ENCODE assay signal across 1 cellular context in genomic region chr2:134706587-134707329, GRCh38.
TF ChIP-seq lines count a peak whose summit lies in the region.

No MANE protein-coding gene starts in this region.

TF ChIP-seq in K562, 482 proteins besides CTCF, POLR2A, EP300 and RAD21 (continued from another document and continues in another):
- no peak for TF ChIP-seq ZBTB12 (CRISPR knock-in tag; IDR thresholded peaks at IDR 0.05)
- no peak for TF ChIP-seq ZNF445 (CRISPR knock-in tag; IDR thresholded peaks at IDR 0.05; ENCODE audit: low read depth)
- TF ChIP-seq TEAD4 (IDR thresholded peaks at IDR 0.05; ENCODE audit: low read length) = peak; percentile 83
- no peak for TF ChIP-seq TEAD4 (CRISPR knock-in tag; IDR thresholded peaks at IDR 0.05; ENCODE audit: borderline replicate concordance)
- TF ChIP-seq ESRRA (IDR thresholded peaks at IDR 0.05; ENCODE audit: borderline replicate concordance, low read depth) = peak; percentile 12; the same call in 1 of the 2 replicates
- TF ChIP-seq SIN3A (IDR thresholded peaks at IDR 0.05; ENCODE audit: borderline replicate concordance in 2 of 2, control insufficient read depth in 1 of 2, low read depth in 2 of 2, low read length in 2 of 2) = no peak
- 0 out of 2 replicates have a peak, but pooled peaks have one; percentile 4 for TF ChIP-seq KLF6 (CRISPR knock-in tag; IDR thresholded peaks at IDR 0.05; ENCODE audit: borderline replicate concordance)
- no peak for TF ChIP-seq E4F1 (CRISPR knock-in tag; IDR thresholded peaks at IDR 0.05; ENCODE audit: borderline replicate concordance)
- TF ChIP-seq ZNF407 (IDR thresholded peaks at IDR 0.05; ENCODE audit: low read depth) = no peak
- no peak for TF ChIP-seq ZFP30 (CRISPR knock-in tag; IDR thresholded peaks at IDR 0.05; ENCODE audit: borderline replicate concordance)
- TF ChIP-seq THRB (CRISPR knock-in tag; conservative IDR thresholded peaks at IDR 0.05) = 0 out of 2 replicates have a peak, but pooled peaks have one; percentile 32
- TF ChIP-seq SRSF7 (optimal IDR thresholded peaks at IDR 0.05; ENCODE audit: low read depth, low read length) = no peak
- TF ChIP-seq CEBPB (tag; IDR thresholded peaks at IDR 0.05) = no peak
- peak in 1 of 2 experiments; percentile 51; a peak in 1 of 4 replicates for TF ChIP-seq ETV6 (IDR thresholded peaks at IDR 0.05; ENCODE audit: borderline replicate concordance in 1 of 2, low read depth in 2 of 2, low read length in 1 of 2)
- no peak for TF ChIP-seq ETV6 (CRISPR knock-in tag; IDR thresholded peaks at IDR 0.05; ENCODE audit: borderline replicate concordance)
- TF ChIP-seq XRCC3 (IDR thresholded peaks at IDR 0.05) = no peak
- TF ChIP-seq CHD4 (IDR thresholded peaks at IDR 0.05; ENCODE audit: insufficient read depth, insufficient replicate concordance, low read depth, low read length, poor library complexity, severe bottlenecking) = no peak
- no peak for TF ChIP-seq ZNF583 (CRISPR knock-in tag; IDR thresholded peaks at IDR 0.05)
- no peak for TF ChIP-seq HDAC3 (IDR thresholded peaks at IDR 0.05; ENCODE audit: borderline replicate concordance, partially characterized antibody)
- TF ChIP-seq, protein P1, sequence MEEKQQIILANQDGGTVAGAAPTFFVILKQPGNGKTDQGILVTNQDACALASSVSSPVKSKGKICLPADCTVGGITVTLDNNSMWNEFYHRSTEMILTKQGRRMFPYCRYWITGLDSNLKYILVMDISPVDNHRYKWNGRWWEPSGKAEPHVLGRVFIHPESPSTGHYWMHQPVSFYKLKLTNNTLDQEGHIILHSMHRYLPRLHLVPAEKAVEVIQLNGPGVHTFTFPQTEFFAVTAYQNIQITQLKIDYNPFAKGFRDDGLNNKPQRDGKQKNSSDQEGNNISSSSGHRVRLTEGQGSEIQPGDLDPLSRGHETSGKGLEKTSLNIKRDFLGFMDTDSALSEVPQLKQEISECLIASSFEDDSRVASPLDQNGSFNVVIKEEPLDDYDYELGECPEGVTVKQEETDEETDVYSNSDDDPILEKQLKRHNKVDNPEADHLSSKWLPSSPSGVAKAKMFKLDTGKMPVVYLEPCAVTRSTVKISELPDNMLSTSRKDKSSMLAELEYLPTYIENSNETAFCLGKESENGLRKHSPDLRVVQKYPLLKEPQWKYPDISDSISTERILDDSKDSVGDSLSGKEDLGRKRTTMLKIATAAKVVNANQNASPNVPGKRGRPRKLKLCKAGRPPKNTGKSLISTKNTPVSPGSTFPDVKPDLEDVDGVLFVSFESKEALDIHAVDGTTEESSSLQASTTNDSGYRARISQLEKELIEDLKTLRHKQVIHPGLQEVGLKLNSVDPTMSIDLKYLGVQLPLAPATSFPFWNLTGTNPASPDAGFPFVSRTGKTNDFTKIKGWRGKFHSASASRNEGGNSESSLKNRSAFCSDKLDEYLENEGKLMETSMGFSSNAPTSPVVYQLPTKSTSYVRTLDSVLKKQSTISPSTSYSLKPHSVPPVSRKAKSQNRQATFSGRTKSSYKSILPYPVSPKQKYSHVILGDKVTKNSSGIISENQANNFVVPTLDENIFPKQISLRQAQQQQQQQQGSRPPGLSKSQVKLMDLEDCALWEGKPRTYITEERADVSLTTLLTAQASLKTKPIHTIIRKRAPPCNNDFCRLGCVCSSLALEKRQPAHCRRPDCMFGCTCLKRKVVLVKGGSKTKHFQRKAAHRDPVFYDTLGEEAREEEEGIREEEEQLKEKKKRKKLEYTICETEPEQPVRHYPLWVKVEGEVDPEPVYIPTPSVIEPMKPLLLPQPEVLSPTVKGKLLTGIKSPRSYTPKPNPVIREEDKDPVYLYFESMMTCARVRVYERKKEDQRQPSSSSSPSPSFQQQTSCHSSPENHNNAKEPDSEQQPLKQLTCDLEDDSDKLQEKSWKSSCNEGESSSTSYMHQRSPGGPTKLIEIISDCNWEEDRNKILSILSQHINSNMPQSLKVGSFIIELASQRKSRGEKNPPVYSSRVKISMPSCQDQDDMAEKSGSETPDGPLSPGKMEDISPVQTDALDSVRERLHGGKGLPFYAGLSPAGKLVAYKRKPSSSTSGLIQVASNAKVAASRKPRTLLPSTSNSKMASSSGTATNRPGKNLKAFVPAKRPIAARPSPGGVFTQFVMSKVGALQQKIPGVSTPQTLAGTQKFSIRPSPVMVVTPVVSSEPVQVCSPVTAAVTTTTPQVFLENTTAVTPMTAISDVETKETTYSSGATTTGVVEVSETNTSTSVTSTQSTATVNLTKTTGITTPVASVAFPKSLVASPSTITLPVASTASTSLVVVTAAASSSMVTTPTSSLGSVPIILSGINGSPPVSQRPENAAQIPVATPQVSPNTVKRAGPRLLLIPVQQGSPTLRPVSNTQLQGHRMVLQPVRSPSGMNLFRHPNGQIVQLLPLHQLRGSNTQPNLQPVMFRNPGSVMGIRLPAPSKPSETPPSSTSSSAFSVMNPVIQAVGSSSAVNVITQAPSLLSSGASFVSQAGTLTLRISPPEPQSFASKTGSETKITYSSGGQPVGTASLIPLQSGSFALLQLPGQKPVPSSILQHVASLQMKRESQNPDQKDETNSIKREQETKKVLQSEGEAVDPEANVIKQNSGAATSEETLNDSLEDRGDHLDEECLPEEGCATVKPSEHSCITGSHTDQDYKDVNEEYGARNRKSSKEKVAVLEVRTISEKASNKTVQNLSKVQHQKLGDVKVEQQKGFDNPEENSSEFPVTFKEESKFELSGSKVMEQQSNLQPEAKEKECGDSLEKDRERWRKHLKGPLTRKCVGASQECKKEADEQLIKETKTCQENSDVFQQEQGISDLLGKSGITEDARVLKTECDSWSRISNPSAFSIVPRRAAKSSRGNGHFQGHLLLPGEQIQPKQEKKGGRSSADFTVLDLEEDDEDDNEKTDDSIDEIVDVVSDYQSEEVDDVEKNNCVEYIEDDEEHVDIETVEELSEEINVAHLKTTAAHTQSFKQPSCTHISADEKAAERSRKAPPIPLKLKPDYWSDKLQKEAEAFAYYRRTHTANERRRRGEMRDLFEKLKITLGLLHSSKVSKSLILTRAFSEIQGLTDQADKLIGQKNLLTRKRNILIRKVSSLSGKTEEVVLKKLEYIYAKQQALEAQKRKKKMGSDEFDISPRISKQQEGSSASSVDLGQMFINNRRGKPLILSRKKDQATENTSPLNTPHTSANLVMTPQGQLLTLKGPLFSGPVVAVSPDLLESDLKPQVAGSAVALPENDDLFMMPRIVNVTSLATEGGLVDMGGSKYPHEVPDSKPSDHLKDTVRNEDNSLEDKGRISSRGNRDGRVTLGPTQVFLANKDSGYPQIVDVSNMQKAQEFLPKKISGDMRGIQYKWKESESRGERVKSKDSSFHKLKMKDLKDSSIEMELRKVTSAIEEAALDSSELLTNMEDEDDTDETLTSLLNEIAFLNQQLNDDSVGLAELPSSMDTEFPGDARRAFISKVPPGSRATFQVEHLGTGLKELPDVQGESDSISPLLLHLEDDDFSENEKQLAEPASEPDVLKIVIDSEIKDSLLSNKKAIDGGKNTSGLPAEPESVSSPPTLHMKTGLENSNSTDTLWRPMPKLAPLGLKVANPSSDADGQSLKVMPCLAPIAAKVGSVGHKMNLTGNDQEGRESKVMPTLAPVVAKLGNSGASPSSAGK (IDR thresholded peaks at IDR 0.05) = peak; percentile 48
- TF ChIP-seq, protein P2, sequence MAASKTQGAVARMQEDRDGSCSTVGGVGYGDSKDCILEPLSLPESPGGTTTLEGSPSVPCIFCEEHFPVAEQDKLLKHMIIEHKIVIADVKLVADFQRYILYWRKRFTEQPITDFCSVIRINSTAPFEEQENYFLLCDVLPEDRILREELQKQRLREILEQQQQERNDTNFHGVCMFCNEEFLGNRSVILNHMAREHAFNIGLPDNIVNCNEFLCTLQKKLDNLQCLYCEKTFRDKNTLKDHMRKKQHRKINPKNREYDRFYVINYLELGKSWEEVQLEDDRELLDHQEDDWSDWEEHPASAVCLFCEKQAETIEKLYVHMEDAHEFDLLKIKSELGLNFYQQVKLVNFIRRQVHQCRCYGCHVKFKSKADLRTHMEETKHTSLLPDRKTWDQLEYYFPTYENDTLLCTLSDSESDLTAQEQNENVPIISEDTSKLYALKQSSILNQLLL (CRISPR knock-in tag; IDR thresholded peaks at IDR 0.05; ENCODE audit: borderline replicate concordance) = no peak
- no peak for TF ChIP-seq ZFP36 (IDR thresholded peaks at IDR 0.05; ENCODE audit: low read depth, low read length, partially characterized antibody)
- TF ChIP-seq HDAC6 (IDR thresholded peaks at IDR 0.05; ENCODE audit: low read depth, low read length) = no peak
- TF ChIP-seq ASH1L (IDR thresholded peaks at IDR 0.05; ENCODE audit: borderline replicate concordance, low read depth, partially characterized antibody) = no peak
- no peak for TF ChIP-seq NFE2 (IDR thresholded peaks at IDR 0.05; ENCODE audit: low read depth)
- TF ChIP-seq CBFB (CRISPR knock-in tag; IDR thresholded peaks at IDR 0.05) = 0 out of 2 replicates have a peak, but pooled peaks have one; percentile 37
- peak; percentile 42; the same call in 1 of the 2 replicates for TF ChIP-seq SP1 (CRISPR knock-in tag; IDR thresholded peaks at IDR 0.05)
- TF ChIP-seq KLF16 (IDR thresholded peaks at IDR 0.05) = peak; percentile 35; the same call in 1 of the 2 replicates
